1 cellular context compared by ENCODE assay signal in genomic region chr2:9288681-9289338, GRCh38.
TF ChIP-seq lines count a peak whose summit lies in the region.

No MANE protein-coding gene starts in this region.

TF ChIP-seq in WTC11, 78 proteins besides CTCF, POLR2A, EP300 and RAD21 (continued from another document):
- TF ChIP-seq ZNF425 (CRISPR knock-in tag; conservative IDR thresholded peaks at IDR 0.05) (no peak), ZNF317 (CRISPR knock-in tag; IDR thresholded peaks at IDR 0.05; ENCODE audit: borderline replicate concordance, low read depth) (no peak)
TF ChIP-seq in WTC11: peak in this region for 0.
